Comparison of ENCODE assay signal across 8 cellular contexts in the genomic region with DNA sequence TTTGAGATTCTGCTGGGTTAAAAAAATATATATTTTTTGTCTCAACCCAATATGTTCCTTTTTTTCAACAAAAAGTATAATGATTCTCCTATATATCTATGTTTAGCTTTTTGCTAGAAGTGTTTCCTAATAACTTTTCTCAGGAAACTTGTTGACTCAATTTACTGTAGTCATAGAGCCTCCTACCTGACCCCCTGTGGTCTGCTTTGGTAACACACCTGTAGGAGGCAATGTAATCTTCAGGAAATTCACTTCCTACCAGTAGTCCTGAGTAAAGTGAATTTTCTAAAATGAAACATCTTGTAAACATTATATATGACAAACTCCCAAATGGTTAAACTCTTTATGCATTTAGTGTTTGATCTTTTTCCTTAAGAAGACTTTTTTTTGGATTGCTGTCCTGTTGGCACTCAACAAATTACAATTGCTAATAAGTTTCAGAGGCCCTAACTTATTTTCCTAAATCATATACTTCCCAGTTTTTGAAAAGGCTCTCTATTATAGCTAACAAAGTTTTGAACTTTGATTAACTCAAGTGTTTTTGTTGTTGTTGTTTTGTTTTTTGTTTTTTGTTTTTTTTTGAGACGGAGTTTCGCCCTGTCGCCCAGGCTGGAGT.
DNase-seq lines count a peak whose midpoint lies in the region; ATAC-seq and TF ChIP-seq lines count a peak whose summit lies in the region.

No MANE protein-coding gene starts in this region.

- H3K27me3 ChIP-seq in OCI-LY3 (ENCODE audit: low read depth, low read length) (no peaks in the 10 kb centered on the region), tibial nerve (no peaks in the 10 kb centered on the region)

- no peak overlapping the region for H3K27ac Mint-ChIP-seq in effector memory CD8-positive, alpha-beta T cell

- H3K79me2 ChIP-seq in OCI-LY3 (ENCODE audit: low read length), result no peaks in the 10 kb centered on the region

- TF ChIP-seq POLR2A in tibial nerve (IDR thresholded peaks at IDR 0.05), result no peak

- no peak for TF ChIP-seq EP300 in tibial nerve (IDR thresholded peaks at IDR 0.05)

- in situ Hi-C loops in GM13977 (cut with MboI; ENCODE audit: low pct_unique_long_range_greater_than_20kb, low sequenced_read_pairs, unreplicated experiment), result no loop called here

- H3K4me1 Mint-ChIP-seq in effector memory CD8-positive, alpha-beta T cell (ENCODE audit: low read depth in 2 of 2), result no peaks in the 10 kb centered on the region

- H3K4me1 ChIP-seq in OCI-LY3 (ENCODE audit: low read length) (no peaks in the 10 kb centered on the region), tibial nerve (peaks cover 0 to 32% (median 12%) of the 10 kb centered on the region in 4 donors)

- no peak overlapping the region for H3K4me3 Mint-ChIP-seq in effector memory CD8-positive, alpha-beta T cell

- no peaks in the 10 kb centered on the region for H3K9me3 ChIP-seq in OCI-LY3 (ENCODE audit: insufficient read depth, low read length)
- no peaks in the 10 kb centered on the region for H3K9me3 ChIP-seq in tibial nerve

- no peak overlapping the region for H3K4me2 ChIP-seq in OCI-LY3 (ENCODE audit: low read length)

- ATAC-seq in effector memory CD8-positive, alpha-beta T cell (replicated peaks), result peak; percentile 36

- H3K9ac ChIP-seq in OCI-LY3 (ENCODE audit: low read length), result no peak overlapping the region

- H3K27ac ChIP-seq in OCI-LY3 (ENCODE audit: low read length), result no peak overlapping the region
- no peak overlapping the region for H3K27ac ChIP-seq in tibial nerve

- CTCF ChIA-PET in AG04449 (lab: Yijun Ruan, JAX), result interaction anchor here (0.7 to 1.6 kb wide), 2 partner anchors 9 to 24 kb away, joined by 3 to 4 read pairs; no protein-coding TSS in a partner anchor

- H3K36me3 ChIP-seq in OCI-LY3 (replicated peaks; ENCODE audit: low read depth, low read length) (no peaks in the 10 kb centered on the region), tibial nerve (no peaks in the 10 kb centered on the region)

- H3K36me3 Mint-ChIP-seq in effector memory CD8-positive, alpha-beta T cell (ENCODE audit: insufficient read depth), result no peaks in the 10 kb centered on the region

- no peaks in the 10 kb centered on the region for H3K9me3 Mint-ChIP-seq in effector memory CD8-positive, alpha-beta T cell

- DNase-seq in AG04449 (ENCODE audit: low read depth, low spot score), result no peak
- peak; percentile 19 for DNase-seq in GM13977 (ENCODE audit: low spot score)
- DNase-seq in effector memory CD8-positive, alpha-beta T cell, result no peak
- DNase-seq in renal cortical epithelial cell (ENCODE audit: low read depth), result peak; percentile 41
- DNase-seq in NCI-H345 (lab: John Stamatoyannopoulos, UW), result no peak
- DNase-seq in putamen (ENCODE audit: low spot score), result no peak
- no peak for DNase-seq in tibial nerve (ENCODE audit: low spot score in 2 of 2)

- no peak overlapping the region for H3K4me3 ChIP-seq in AG04449 (ENCODE audit: low read depth, low read length)
- no peak overlapping the region for H3K4me3 ChIP-seq in OCI-LY3 (ENCODE audit: low read length)
- no peak overlapping the region for H3K4me3 ChIP-seq in tibial nerve

- no peak overlapping the region for H2AFZ ChIP-seq in OCI-LY3 (ENCODE audit: low read depth, low read length)

- TF ChIP-seq CTCF in AG04449 (IDR thresholded peaks at IDR 0.05; ENCODE audit: insufficient read depth, low read length, missing control alignments) (peak; percentile 9), GM13977 (IDR thresholded peaks at IDR 0.05; ENCODE audit: extremely low read depth, insufficient read depth, missing control alignments) (peak; percentile 46), OCI-LY3 (IDR thresholded peaks at IDR 0.05; ENCODE audit: low read depth, low read length) (peak; percentile 76), tibial nerve (IDR thresholded peaks at IDR 0.05) (peak in 1 of 5 experiments; percentile 32)

- WGBS in tibial nerve, 2 donors, result 94 to 99% methylated on average over 3 of the region's 3 CpGs

- H4K20me1 ChIP-seq in OCI-LY3 (ENCODE audit: insufficient read depth, low read length), result no peaks in the 10 kb centered on the region

- H3K27me3 Mint-ChIP-seq in effector memory CD8-positive, alpha-beta T cell, result no peaks in the 10 kb centered on the region

- POLR2A ChIA-PET in AG04449 (lab: Yijun Ruan, JAX), result no interaction called here

Comparison
In these comparisons a context has a peak if more than half of its experiments do, and no peak if none do; other contexts are left out.
1. DNase-seq: peak in GM13977 (single experiment) and renal cortical epithelial cell (single experiment); none in AG04449 (single experiment), effector memory CD8-positive, alpha-beta T cell (0 of 3), NCI-H345 (single experiment), putamen (single experiment) and tibial nerve (0 of 2).